Comparison of ENCODE assay signal across 22 cellular contexts in the genomic region with DNA sequence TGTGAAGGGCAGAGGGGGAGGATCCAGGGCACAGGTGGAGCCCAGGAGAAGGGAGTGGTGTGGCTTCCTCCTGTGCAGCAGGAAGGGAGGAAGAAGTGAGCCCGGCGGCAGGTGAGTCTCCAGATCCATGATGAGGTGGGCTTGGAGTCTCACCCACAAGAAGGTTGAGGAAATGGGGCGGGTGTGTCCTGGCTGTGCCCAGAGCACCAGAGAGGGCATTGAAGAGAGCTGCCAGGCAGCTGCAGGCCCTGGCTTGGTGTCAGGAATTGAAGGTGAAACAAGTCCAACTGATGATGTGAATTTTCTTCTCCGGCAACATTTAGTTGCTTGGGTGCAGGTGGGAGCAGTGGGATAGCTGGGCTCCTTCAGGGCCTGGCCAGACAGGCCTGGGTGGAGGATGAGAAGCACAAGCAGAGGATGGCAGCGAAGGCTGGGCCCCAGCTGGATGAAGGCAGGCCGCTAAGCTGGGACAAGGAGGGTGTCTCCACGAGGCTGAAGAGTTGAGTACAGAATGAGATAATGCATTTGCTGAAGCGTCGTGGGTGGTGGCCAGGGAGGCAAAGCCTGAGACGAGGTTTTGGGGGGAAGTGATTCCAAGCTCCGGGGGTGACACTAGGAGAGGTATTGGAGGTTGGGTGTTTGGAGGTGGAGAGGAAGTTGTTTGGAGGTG. TPM values are rescaled to one million over a fixed set of nuclear protein-coding genes. Genes with fewer than 3 reads are reported as not detected.
DNase-seq lines count a peak whose midpoint lies in the region; ATAC-seq, FAIRE-seq and TF ChIP-seq lines count a peak whose summit lies in the region.
"Had no signal": no experiment of that assay in that cellular context is flagged by ENCODE, and none has a peak within 500 bp of the region (broad histone marks: within the 10 kb centered on the region; RNA-seq: fewer than 3 reads in every experiment).

No MANE protein-coding gene starts in this region.

- H3K9me3 ChIP-seq in endodermal cell (ENCODE audit: control insufficient read depth, low read length) (no peaks in the 10 kb centered on the region), neuronal stem cell (replicated peaks in 1 of 2; ENCODE audit: control insufficient read depth in 2 of 2, insufficient read depth in 1 of 2, low read depth in 1 of 2, low read length in 2 of 2) (peaks cover 0 to 2% of the 10 kb centered on the region in 2 donors)
- H3K9me3 ChIP-seq: SK-N-SH had no signal

- H3K4me2 ChIP-seq in neuronal stem cell (ENCODE audit: insufficient read depth, low read length, poor library complexity, severe bottlenecking) = no peak overlapping the region
- H3K4me2 ChIP-seq: PC-9, SK-N-SH had no signal

- H3K9me3 Mint-ChIP-seq in endodermal cell = no peaks in the 10 kb centered on the region
- H3K9me3 Mint-ChIP-seq: CD14-positive monocyte had no signal

- WGBS in endodermal cell (ENCODE audit: insufficient coverage in 1 of 2, insufficient read length in 1 of 2), 2 experiments = 90% methylated on average over 9 to 11 of the region's 11 CpGs
- WGBS in neuronal stem cell (ENCODE audit: extremely low coverage in 2 of 2, insufficient read length in 2 of 2, insufficient replicate concordance in 1 of 2), 2 donors = no CpG with 5 or more reads among the region's 11 CpGs

- no peak overlapping the region for H4K8ac ChIP-seq in neuronal stem cell (ENCODE audit: low read depth, low read length)

- no peak overlapping the region for H3K4me3 ChIP-seq in endodermal cell (ENCODE audit: low read length)
- no peak overlapping the region for H3K4me3 ChIP-seq in neuronal stem cell (ENCODE audit: low read length in 2 of 2)
- H3K4me3 ChIP-seq: PC-9 had no signal

- H3K36me3 ChIP-seq in endodermal cell (ENCODE audit: control insufficient read depth, insufficient read depth, low read length) (no peaks in the 10 kb centered on the region), neuronal stem cell (replicated peaks in 1 of 2; ENCODE audit: control insufficient read depth in 2 of 2, insufficient read depth in 2 of 2, low read length in 2 of 2) (peaks cover 0 to 15% of the 10 kb centered on the region in 2 donors)

- H3K4me3 Mint-ChIP-seq in endodermal cell = no peak overlapping the region
- H3K4me3 Mint-ChIP-seq: B cell, CD14-positive monocyte had no signal

- H3K4me1 Mint-ChIP-seq in endodermal cell = no peaks in the 10 kb centered on the region
- H3K4me1 Mint-ChIP-seq: B cell, CD14-positive monocyte had no signal

- H3K27me3 ChIP-seq in endodermal cell (ENCODE audit: control insufficient read depth, insufficient read depth, low read length, poor library complexity, severe bottlenecking) (no peaks in the 10 kb centered on the region), neuronal stem cell (ENCODE audit: control insufficient read depth in 3 of 3, insufficient read depth in 3 of 3, low read depth in 1 of 3, low read length in 3 of 3) (no peaks in the 10 kb centered on the region)

- H3K9ac ChIP-seq in endodermal cell (ENCODE audit: extremely low read depth, low read length, poor library complexity, severe bottlenecking) (no peak overlapping the region), neuronal stem cell (ENCODE audit: low read depth, low read length, poor library complexity) (peak overlapping the region; percentile 37)
- H3K9ac ChIP-seq: SK-N-SH had no signal

- H4K91ac ChIP-seq in neuronal stem cell (ENCODE audit: low read depth, low read length, poor library complexity) = no peak overlapping the region

- H3K23ac ChIP-seq in neuronal stem cell (ENCODE audit: low read depth, low read length, poor library complexity) = no peak overlapping the region

- no peak overlapping the region for H2BK5ac ChIP-seq in neuronal stem cell (ENCODE audit: low read length)

- no peaks in the 10 kb centered on the region for H3K79me1 ChIP-seq in neuronal stem cell (ENCODE audit: low read depth, low read length)

- no peak overlapping the region for H3K4ac ChIP-seq in neuronal stem cell (ENCODE audit: low read length)

- H3K4me1 ChIP-seq in endodermal cell (ENCODE audit: control insufficient read depth, insufficient read depth, low read length) (no peaks in the 10 kb centered on the region), neuronal stem cell (ENCODE audit: control insufficient read depth in 2 of 2, insufficient read depth in 1 of 2, low read depth in 1 of 2, low read length in 2 of 2) (no peaks in the 10 kb centered on the region)

- no peak overlapping the region for H2BK15ac ChIP-seq in neuronal stem cell (ENCODE audit: low read length)

- no peak overlapping the region for H3K27ac Mint-ChIP-seq in endodermal cell
- H3K27ac Mint-ChIP-seq: B cell, CD14-positive monocyte had no signal

- DNase-seq in Right ventricle myocardium superior = peak; percentile 30
- DNase-seq in Right ventricle myocardium inferior (ENCODE audit: missing footprints) = no peak
- peak; percentile 33 for DNase-seq in endodermal cell
- DNase-seq in neuronal stem cell (ENCODE audit: low spot score) = no peak
- DNase-seq in middle frontal gyrus (ENCODE audit: extremely low spot score, low spot score) = no peak
- no peak for DNase-seq in D721Med (ENCODE audit: insufficient read length, low spot score)
- DNase-seq in GOT3 (lab: John Stamatoyannopoulos, UW) = no peak
- DNase-seq in DMS79 (lab: John Stamatoyannopoulos, UW) = no peak
- DNase-seq: HCEC 1CT, KBM-7, MM.1S, NCI-H1048, NCI-H1417 treated with DMSO at 0.1 percent for 48 hours, NCI-H187 treated with DMSO at 0.1 percent for 48 hours, NCI-H2107, NCI-H69, PC-9, RPMI8226, SIG-M5, SK-N-SH had no signal

- H3K18ac ChIP-seq in neuronal stem cell (ENCODE audit: low read length) = no peak overlapping the region

- ATAC-seq in Right ventricle myocardium superior (ENCODE audit: poor library complexity) = no peak
- no peak for ATAC-seq in Right ventricle myocardium inferior

- no peak overlapping the region for H3K14ac ChIP-seq in neuronal stem cell (ENCODE audit: low read length)

- no peak overlapping the region for H2BK120ac ChIP-seq in neuronal stem cell (ENCODE audit: low read depth, low read length)

- H3K27ac ChIP-seq in endodermal cell (ENCODE audit: low read depth, low read length) (no peak overlapping the region), neuronal stem cell (replicated peaks; ENCODE audit: low read length) (no peak overlapping the region)
- H3K27ac ChIP-seq: PC-9 had no signal

- no peak overlapping the region for H2AFZ ChIP-seq in neuronal stem cell (ENCODE audit: low read length)
- H2AFZ ChIP-seq: PC-9 had no signal

- H3K27me3 Mint-ChIP-seq in endodermal cell (ENCODE audit: insufficient read depth) = no peaks in the 10 kb centered on the region
- H3K27me3 Mint-ChIP-seq: B cell had no signal

- TF ChIP-seq CTCF in endodermal cell (conservative IDR thresholded peaks at IDR 0.05) (no peak), D721Med (IDR thresholded peaks at IDR 0.05; ENCODE audit: insufficient read depth, missing control alignments) (no peak)

- no peaks in the 10 kb centered on the region for H3K36me3 Mint-ChIP-seq in endodermal cell (ENCODE audit: low read depth)

- H2AK5ac ChIP-seq in neuronal stem cell (ENCODE audit: low read depth, low read length) = no peak overlapping the region

- intact Hi-C loops in Right ventricle myocardium superior (cut with DNase I) (no loop called here), Right ventricle myocardium inferior (cut with DNase I) (no loop called here)

- H2BK12ac ChIP-seq in neuronal stem cell (ENCODE audit: low read length) = no peak overlapping the region

- no peak for FAIRE-seq in D721Med (lab: Jason Lieb, UNC)

RNA-seq across cellular contexts. Expression of gene NT5M, which starts 18.3 kb away (rescaled TPM):
- total RNA-seq in Right ventricle myocardium superior = 8.5 TPM
- total RNA-seq in Right ventricle myocardium inferior = 8.3 TPM
- total RNA-seq in endodermal cell = 10 to 100 TPM in 1 of 2 donors, 1 to 10 TPM in 1; 6.5 to 11.8 TPM
- polyA plus RNA-seq in endodermal cell (2013, experiment 1 of 2) = 6.3 TPM
- polyA plus RNA-seq in endodermal cell (2013, experiment 2 of 2) = 6.3 TPM
- 6.8 TPM for polyA plus RNA-seq in neuronal stem cell (2013, experiment 1 of 2)
- polyA plus RNA-seq in neuronal stem cell (2013, experiment 2 of 2) = 7.4 TPM

RNA-seq across cellular contexts. Expression of gene COPS3, which starts 40.4 kb away (rescaled TPM):
- total RNA-seq in Right ventricle myocardium superior = 72.9 TPM
- 83.8 TPM for total RNA-seq in Right ventricle myocardium inferior
- 10 to 100 TPM; 63.1 to 67.5 TPM for total RNA-seq in endodermal cell
- 92.4 TPM for polyA plus RNA-seq in endodermal cell (2013, experiment 1 of 2)
- polyA plus RNA-seq in endodermal cell (2013, experiment 2 of 2) = 91.0 TPM
- polyA plus RNA-seq in neuronal stem cell (2013, experiment 1 of 2) = 106 TPM
- polyA plus RNA-seq in neuronal stem cell (2013, experiment 2 of 2) = 109 TPM

Comparison
In these comparisons a context has a peak if more than half of its experiments do, and no peak if none do; other contexts are left out.
1. DNase-seq: peak in Right ventricle myocardium superior (single experiment) and endodermal cell (single experiment); none in Right ventricle myocardium inferior (single experiment), neuronal stem cell (single experiment), middle frontal gyrus (single experiment), D721Med (single experiment), GOT3 (single experiment) and DMS79 (single experiment).